Comparison of ENCODE assay signal across 15 cellular contexts in genomic region chr9:34555002-34555348, GRCh38. TPM values are rescaled to one million over a fixed set of nuclear protein-coding genes. Genes with fewer than 3 reads are reported as not detected.
DNase-seq lines count a peak whose midpoint lies in the region; ATAC-seq and TF ChIP-seq lines count a peak whose summit lies in the region.
"Had no signal": no experiment of that assay in that cellular context is flagged by ENCODE, and none has a peak within 500 bp of the region (broad histone marks: within the 10 kb centered on the region; RNA-seq: fewer than 3 reads in every experiment).

No MANE protein-coding gene starts in this region.

- CTCF ChIA-PET in CD4-positive, alpha-beta T cell (lab: Charles Lee): no interaction called here

- peak overlapping the region; percentile 3 for H3K27ac Mint-ChIP-seq in central memory CD8-positive, alpha-beta T cell (ENCODE audit: low read depth)
- H3K27ac Mint-ChIP-seq in neural progenitor cell: no peak overlapping the region
- no peak overlapping the region for H3K27ac Mint-ChIP-seq in CD4-positive, alpha-beta T cell
- H3K27ac Mint-ChIP-seq: activated T-cell treated with anti-CD3 and anti-CD28 coated beads, Interleukin-2, amount 50 U/mL, for 72 hours; stimulated activated naive B cell treated with anti-CD40 and anti-IgM and Interleukin-4, amounts not matched to agents 10 μg/mL and 1 μg/mL and 100 μg/mL, for 72 hours had no signal

- TF ChIP-seq CTCF in neural progenitor cell (IDR thresholded peaks at IDR 0.05): no peak
- TF ChIP-seq CTCF in CD4-positive, alpha-beta T cell (IDR thresholded peaks at IDR 0.05): no peak

- no peak overlapping the region for H3K27ac ChIP-seq in neural progenitor cell
- no peak overlapping the region for H3K27ac ChIP-seq in CD4-positive, alpha-beta T cell (ENCODE audit: low read depth, low read length)

- intact Hi-C loops in CD4-positive, alpha-beta T cell (cut with DNase I, micrococcal nuclease): no loop called here

- H3K36me3 Mint-ChIP-seq in central memory CD8-positive, alpha-beta T cell (ENCODE audit: insufficient read depth): no peaks in the 10 kb centered on the region
- H3K36me3 Mint-ChIP-seq in neural progenitor cell: peaks cover 20% of the 10 kb centered on the region
- no peaks in the 10 kb centered on the region for H3K36me3 Mint-ChIP-seq in CD4-positive, alpha-beta T cell (ENCODE audit: low read depth)
- H3K36me3 Mint-ChIP-seq: stimulated activated naive B cell treated with anti-CD40 and anti-IgM and Interleukin-4, amounts not matched to agents 10 μg/mL and 1 μg/mL and 100 μg/mL, for 72 hours had no signal

- H3K9me3 Mint-ChIP-seq in central memory CD8-positive, alpha-beta T cell: no peaks in the 10 kb centered on the region
- H3K9me3 Mint-ChIP-seq in neural progenitor cell: no peaks in the 10 kb centered on the region
- H3K9me3 Mint-ChIP-seq in CD4-positive, alpha-beta T cell: no peaks in the 10 kb centered on the region
- H3K9me3 Mint-ChIP-seq: activated T-cell treated with anti-CD3 and anti-CD28 coated beads, Interleukin-2, amount 50 U/mL, for 72 hours; stimulated activated naive B cell treated with anti-CD40 and anti-IgM and Interleukin-4, amounts not matched to agents 10 μg/mL and 1 μg/mL and 100 μg/mL, for 72 hours had no signal

- peaks cover 52% of the 10 kb centered on the region for H3K27me3 Mint-ChIP-seq in central memory CD8-positive, alpha-beta T cell
- peaks cover 5% of the 10 kb centered on the region for H3K27me3 Mint-ChIP-seq in neural progenitor cell (ENCODE audit: insufficient read depth, low read depth)
- peaks cover 42% of the 10 kb centered on the region for H3K27me3 Mint-ChIP-seq in CD4-positive, alpha-beta T cell

- H3F3A ChIP-seq in neural progenitor cell (ENCODE audit: low read depth): peaks cover 3% of the 10 kb centered on the region

- H3K27me3 ChIP-seq in neural progenitor cell: no peaks in the 10 kb centered on the region
- H3K27me3 ChIP-seq in CD4-positive, alpha-beta T cell (ENCODE audit: control insufficient read depth, insufficient read depth, low read length): peaks cover 18% of the 10 kb centered on the region

- H3K79me2 ChIP-seq in neural progenitor cell (ENCODE audit: low read depth): no peaks in the 10 kb centered on the region

- H4K20me1 ChIP-seq in neural progenitor cell (ENCODE audit: low read depth): no peaks in the 10 kb centered on the region

- no peaks in the 10 kb centered on the region for H3K9me3 ChIP-seq in neural progenitor cell (ENCODE audit: low read depth)
- H3K9me3 ChIP-seq in CD4-positive, alpha-beta T cell (ENCODE audit: control insufficient read depth, low read length): no peaks in the 10 kb centered on the region

- H3K4me2 ChIP-seq in neural progenitor cell: no peak overlapping the region

- no peak for ATAC-seq in central memory CD8-positive, alpha-beta T cell (replicated peaks; ENCODE audit: extremely low read depth, poor library complexity, severe bottlenecking)
- no peak for ATAC-seq in GM21390 (IDR thresholded peaks at IDR 0.05; ENCODE audit: unreplicated experiment)
- no peak for ATAC-seq in CD4-positive, alpha-beta T cell (ENCODE audit: poor library complexity)
- ATAC-seq: activated T-cell treated with anti-CD3 and anti-CD28 coated beads, Interleukin-2, amount 50 U/mL, for 72 hours had no signal

- no peaks in the 10 kb centered on the region for H3K36me3 ChIP-seq in neural progenitor cell

- peaks cover 20% of the 10 kb centered on the region for H3K4me1 ChIP-seq in neural progenitor cell

- H3K4me3 Mint-ChIP-seq in central memory CD8-positive, alpha-beta T cell: no peak overlapping the region
- peak overlapping the region; percentile 64 for H3K4me3 Mint-ChIP-seq in neural progenitor cell
- H3K4me3 Mint-ChIP-seq in CD4-positive, alpha-beta T cell: no peak overlapping the region
- H3K4me3 Mint-ChIP-seq: activated T-cell treated with anti-CD3 and anti-CD28 coated beads, Interleukin-2, amount 50 U/mL, for 72 hours; stimulated activated naive B cell treated with anti-CD40 and anti-IgM and Interleukin-4, amounts not matched to agents 10 μg/mL and 1 μg/mL and 100 μg/mL, for 72 hours had no signal

- no peak overlapping the region for H3K9ac ChIP-seq in neural progenitor cell

- POLR2A ChIA-PET in CD4-positive, alpha-beta T cell (lab: Charles Lee): no interaction called here

- no peak overlapping the region for H3K4me3 ChIP-seq in neural progenitor cell

- no peaks in the 10 kb centered on the region for H3K4me1 Mint-ChIP-seq in central memory CD8-positive, alpha-beta T cell
- H3K4me1 Mint-ChIP-seq in neural progenitor cell: peaks cover 35% of the 10 kb centered on the region
- no peaks in the 10 kb centered on the region for H3K4me1 Mint-ChIP-seq in CD4-positive, alpha-beta T cell (ENCODE audit: low read depth)

- no peak overlapping the region for H2AFZ ChIP-seq in neural progenitor cell (replicated peaks)

- peak; percentile 70 for DNase-seq in DMS79 (lab: John Stamatoyannopoulos, UW)
- DNase-seq in NCI-H1105 (lab: John Stamatoyannopoulos, UW): peak; percentile 82
- no peak for DNase-seq in central memory CD8-positive, alpha-beta T cell (ENCODE audit: low spot score in 2 of 2)
- DNase-seq in neural progenitor cell (ENCODE audit: low spot score): peak; percentile 44
- no peak for DNase-seq in CD4-positive, alpha-beta T cell
- DNase-seq in stimulated activated naive CD4-positive, alpha-beta T cell treated with Interleukin-2 at 50 U/mL for 16 hours (lab: John Stamatoyannopoulos, UW): no peak
- DNase-seq: activated T-cell treated with anti-CD3 and anti-CD28 coated beads, Interleukin-2, amount 50 U/mL, for 72 hours; anterior cingulate cortex; C1 segment of cervical spinal cord; EL; stimulated activated naive B cell treated with anti-CD40 and anti-IgM and Interleukin-4, amounts not matched to agents 10 μg/mL and 1 μg/mL and 100 μg/mL, for 72 hours; T1000 had no signal

RNA-seq across cellular contexts. Expression of gene ENHO, which starts 32.2 kb away (rescaled TPM):
- 4.4 and 21.3 TPM in 2 replicates for total RNA-seq in neural progenitor cell (ENCODE audit: low replicate concordance)
- total RNA-seq in CD4-positive, alpha-beta T cell: under 1 TPM in 1 of 2 experiments, not detected in 1; 0.45 TPM

RNA-seq across cellular contexts. Expression of gene CNTFR, which starts 34.5 kb away (rescaled TPM):
- total RNA-seq in neural progenitor cell (ENCODE audit: low replicate concordance): 8.6 and 37.2 TPM in 2 replicates
- total RNA-seq in CD4-positive, alpha-beta T cell: not detected
- total RNA-seq: activated T-cell treated with anti-CD3 and anti-CD28 coated beads, Interleukin-2, amount 50 U/mL, for 72 hours; mononuclear cell; renal cortical epithelial cell had no signal

RNA-seq across cellular contexts. Expression of gene RPP25L, which starts 56.9 kb away (rescaled TPM):
- total RNA-seq in neural progenitor cell (ENCODE audit: low replicate concordance): 17.4 and 40.1 TPM in 2 replicates
- total RNA-seq in CD4-positive, alpha-beta T cell: 1 to 10 TPM; 4.6 to 5.7 TPM

Comparison
In these comparisons a context has a peak if more than half of its experiments do, and no peak if none do; other contexts are left out.
1. DNase-seq: peak in DMS79 (single experiment), NCI-H1105 (single experiment) and neural progenitor cell (single experiment); none in central memory CD8-positive, alpha-beta T cell (0 of 2), CD4-positive, alpha-beta T cell (0 of 10) and stimulated activated naive CD4-positive, alpha-beta T cell treated with Interleukin-2 at 50 U/mL for 16 hours (single experiment).